In the genomic region with DNA sequence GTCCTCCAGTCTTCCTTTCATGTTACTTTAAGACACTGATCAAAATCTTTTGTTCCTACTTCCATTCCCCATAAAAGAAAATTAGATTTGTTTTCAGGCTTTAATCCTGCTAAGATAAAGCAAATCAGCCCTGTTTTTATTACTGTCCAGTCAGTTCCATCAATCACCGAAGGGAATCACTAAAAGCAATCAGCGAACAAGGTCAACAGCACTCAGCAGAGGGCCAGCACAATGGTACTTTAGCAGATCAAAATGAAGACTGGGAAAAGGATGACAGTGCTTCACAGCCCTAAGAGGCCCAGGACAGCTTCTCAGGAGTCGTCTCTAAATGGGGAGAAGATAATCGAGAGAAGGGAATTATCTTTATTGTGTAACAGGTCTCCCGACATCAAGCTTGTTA, we compare ENCODE assay signal across 1 cellular context.
TF ChIP-seq lines count a peak whose summit lies in the region.

No MANE protein-coding gene starts in this region.

TF ChIP-seq in WTC11, 78 proteins besides CTCF, POLR2A, EP300 and RAD21 (continued from another document):
- TF ChIP-seq ELF4 (CRISPR knock-in tag; IDR thresholded peaks at IDR 0.05; ENCODE audit: low read depth) (no peak), ATF6 (CRISPR knock-in tag; IDR thresholded peaks at IDR 0.05) (no peak), MLX (CRISPR knock-in tag; IDR thresholded peaks at IDR 0.05) (no peak), ZNF671 (CRISPR knock-in tag; IDR thresholded peaks at IDR 0.05) (no peak), ZBTB21 (CRISPR knock-in tag; IDR thresholded peaks at IDR 0.05; ENCODE audit: borderline replicate concordance) (no peak), ZNF317 (CRISPR knock-in tag; IDR thresholded peaks at IDR 0.05; ENCODE audit: borderline replicate concordance, low read depth) (no peak), TCF7 (CRISPR knock-in tag; IDR thresholded peaks at IDR 0.05; ENCODE audit: low read depth) (no peak), RELA (CRISPR knock-in tag; IDR thresholded peaks at IDR 0.05; ENCODE audit: borderline replicate concordance) (no peak), ZNF423 (CRISPR knock-in tag; IDR thresholded peaks at IDR 0.05) (no peak)
